In the genomic region with DNA sequence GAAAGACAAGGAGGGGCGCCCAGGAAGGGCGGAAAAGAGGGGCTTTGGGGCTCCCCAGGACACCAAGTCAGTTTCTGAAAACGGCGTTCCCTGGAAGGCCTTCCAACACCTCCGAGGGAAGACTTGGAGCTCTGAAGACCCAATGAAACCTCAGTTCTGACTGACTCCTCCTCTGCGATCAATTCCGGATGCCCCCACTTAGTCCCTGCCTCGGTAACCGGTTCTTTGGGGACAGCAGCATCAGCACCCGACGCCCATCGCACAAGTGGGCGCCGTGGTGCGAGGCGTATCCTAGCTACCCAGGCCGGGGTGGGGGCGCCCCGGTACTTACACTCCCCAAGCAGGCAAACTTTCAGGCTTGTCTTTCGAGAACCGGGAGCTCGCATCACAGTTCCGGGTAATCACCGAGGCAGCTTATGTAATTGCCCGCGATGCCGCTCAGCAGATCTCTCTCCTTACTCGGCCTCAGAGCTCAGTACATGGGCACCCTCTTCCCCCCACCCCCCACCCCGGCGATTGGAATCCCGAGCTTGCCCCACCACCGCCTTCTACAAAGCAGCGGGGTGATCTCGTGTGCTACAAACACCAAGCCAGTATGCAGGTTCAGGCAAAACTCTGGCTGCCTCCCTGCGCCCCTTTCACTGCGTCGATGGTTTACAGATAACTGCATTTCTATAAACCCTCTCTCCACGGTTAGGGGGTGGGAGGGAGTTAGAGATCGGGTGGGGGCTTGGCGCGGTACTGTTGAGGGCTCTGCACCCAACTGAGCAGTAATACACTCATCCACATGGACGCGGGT, we compare ENCODE assay signal across 8 cellular contexts. TPM values are rescaled to one million over a fixed set of nuclear protein-coding genes. Genes with fewer than 3 reads are reported as not detected.
DNase-seq lines count a peak whose midpoint lies in the region; ATAC-seq and TF ChIP-seq lines count a peak whose summit lies in the region.

No MANE protein-coding gene starts in this region.

- CTCF ChIA-PET in activated B cell treated with CpG ODN at 0.5 μM for 24 hours (lab: Charles Lee) = interaction anchor here (1.2 kb wide), 1 partner anchor 29 kb away, joined by 3 read pairs; no protein-coding TSS in a partner anchor

- POLR2A ChIA-PET in activated B cell treated with CpG ODN at 0.5 μM for 24 hours (lab: Charles Lee) = interaction anchor here (1.1 kb wide), 1 partner anchor 864 kb away, joined by 4 read pairs; a partner anchor contains a TSS

- H3K9me3 Mint-ChIP-seq in activated B cell treated with CpG ODN at 0.5 μM for 24 hours = no peaks in the 10 kb centered on the region
- peaks cover 0 to 3% of the 10 kb centered on the region in 2 donors for H3K9me3 Mint-ChIP-seq in stimulated activated naive B cell treated with anti-CD40 and anti-IgM and Interleukin-4, amounts not matched to agents 10 μg/mL and 1 μg/mL and 100 μg/mL, for 72 hours

- H3K4me1 Mint-ChIP-seq in activated B cell treated with CpG ODN at 0.5 μM for 24 hours = peaks cover 44% of the 10 kb centered on the region
- H3K4me1 Mint-ChIP-seq in stimulated activated naive B cell treated with anti-CD40 and anti-IgM and Interleukin-4, amounts not matched to agents 10 μg/mL and 1 μg/mL and 100 μg/mL, for 72 hours = peaks cover 26 to 36% of the 10 kb centered on the region in 2 donors

- peak; percentile 14 to 81 (median 78) for DNase-seq in NCI-H1417 (lab: John Stamatoyannopoulos, UW)
- no peak for DNase-seq in NCI-H1417 treated with DMSO at 0.1 percent for 48 hours (lab: John Stamatoyannopoulos, UW)
- DNase-seq in activated B cell treated with CpG ODN at 0.5 μM for 24 hours = peak; percentile 15
- peak; percentile 27 to 41 for DNase-seq in hippocampal formation (lab: John Stamatoyannopoulos, UW)
- no peak for DNase-seq in stimulated activated naive B cell treated with anti-CD40 and anti-IgM and Interleukin-4, amounts not matched to agents 10 μg/mL and 1 μg/mL and 100 μg/mL, for 72 hours
- DNase-seq in NCI-H2029 (lab: John Stamatoyannopoulos, UW) = no peak
- DNase-seq in midbrain (lab: John Stamatoyannopoulos, UW) = no peak
- no peak for DNase-seq in central memory CD4-positive, alpha-beta T cell

- H3K4me3 Mint-ChIP-seq in activated B cell treated with CpG ODN at 0.5 μM for 24 hours = peak overlapping the region; percentile 81
- peak overlapping the region; percentile 51 to 77 for H3K4me3 Mint-ChIP-seq in stimulated activated naive B cell treated with anti-CD40 and anti-IgM and Interleukin-4, amounts not matched to agents 10 μg/mL and 1 μg/mL and 100 μg/mL, for 72 hours

- ATAC-seq in activated B cell treated with CpG ODN at 0.5 μM for 24 hours (ENCODE audit: low read depth) = no peak
- ATAC-seq in stimulated activated naive B cell treated with anti-CD40 and anti-IgM and Interleukin-4, amounts not matched to agents 10 μg/mL and 1 μg/mL and 100 μg/mL, for 72 hours (replicated peaks) = no peak

- no peak for TF ChIP-seq CTCF in activated B cell treated with CpG ODN at 0.5 μM for 24 hours (IDR thresholded peaks at IDR 0.05)

- peaks cover 46% of the 10 kb centered on the region for H3K27me3 Mint-ChIP-seq in activated B cell treated with CpG ODN at 0.5 μM for 24 hours
- H3K27me3 Mint-ChIP-seq in stimulated activated naive B cell treated with anti-CD40 and anti-IgM and Interleukin-4, amounts not matched to agents 10 μg/mL and 1 μg/mL and 100 μg/mL, for 72 hours = peaks cover 52 to 80% of the 10 kb centered on the region in 2 donors

- intact Hi-C loops in activated B cell treated with CpG ODN at 0.5 μM for 24 hours (cut with micrococcal nuclease) = loop anchor here (5.0 kb wide), 1 partner anchor 1447 kb away; a partner anchor contains a TSS

- peak overlapping the region; percentile 50 for H3K27ac Mint-ChIP-seq in activated B cell treated with CpG ODN at 0.5 μM for 24 hours
- H3K27ac Mint-ChIP-seq in stimulated activated naive B cell treated with anti-CD40 and anti-IgM and Interleukin-4, amounts not matched to agents 10 μg/mL and 1 μg/mL and 100 μg/mL, for 72 hours = peak overlapping the region; percentile 15

- H3K36me3 Mint-ChIP-seq in activated B cell treated with CpG ODN at 0.5 μM for 24 hours (ENCODE audit: low read depth) = no peaks in the 10 kb centered on the region
- peaks cover 0 to 3% of the 10 kb centered on the region in 2 donors for H3K36me3 Mint-ChIP-seq in stimulated activated naive B cell treated with anti-CD40 and anti-IgM and Interleukin-4, amounts not matched to agents 10 μg/mL and 1 μg/mL and 100 μg/mL, for 72 hours

RNA-seq across cellular contexts. Expression of a gene that starts 2.0 kb away (rescaled TPM):
- total RNA-seq in activated B cell treated with CpG ODN at 0.5 μM for 24 hours = 1.9 and 2.4 TPM in 2 replicates

Comparison
In these comparisons a context has a peak if more than half of its experiments do, and no peak if none do; other contexts are left out.
1. DNase-seq: peak in NCI-H1417 (3 of 3), activated B cell treated with CpG ODN at 0.5 μM for 24 hours (single experiment) and hippocampal formation (2 of 2); none in NCI-H1417 treated with DMSO at 0.1 percent for 48 hours (single experiment), stimulated activated naive B cell treated with anti-CD40 and anti-IgM and Interleukin-4, amounts not matched to agents 10 μg/mL and 1 μg/mL and 100 μg/mL, for 72 hours (single experiment), NCI-H2029 (single experiment), midbrain (single experiment) and central memory CD4-positive, alpha-beta T cell (single experiment).